ENCODE assay signal across 27 cellular contexts in the genomic region with DNA sequence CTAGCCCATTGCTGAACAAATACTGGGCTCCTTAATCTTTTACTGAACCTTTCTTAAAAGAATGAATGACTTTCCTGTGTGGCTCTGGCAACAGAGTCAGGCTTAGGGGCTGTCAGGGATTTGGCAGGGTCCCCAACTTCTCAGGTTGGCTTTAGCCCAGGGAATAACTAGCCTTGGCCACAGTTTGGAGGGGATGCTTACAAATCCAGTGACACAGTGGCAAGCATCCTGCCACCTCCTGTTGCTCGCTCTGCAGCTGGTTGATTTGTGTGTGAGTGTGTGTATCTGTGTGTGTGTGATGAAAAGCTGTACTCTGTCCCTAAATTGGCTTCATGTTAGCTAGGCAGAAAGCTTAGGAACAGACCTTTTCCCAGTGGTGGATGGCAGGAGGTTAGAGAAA. TPM values are rescaled to one million over a fixed set of nuclear protein-coding genes. Genes with fewer than 3 reads are reported as not detected.
DNase-seq lines count a peak whose midpoint lies in the region; ATAC-seq and TF ChIP-seq lines count a peak whose summit lies in the region.
"Had no signal": no experiment of that assay in that cellular context is flagged by ENCODE, and none has a peak within 500 bp of the region (broad histone marks: within the 10 kb centered on the region; RNA-seq: fewer than 3 reads in every experiment).

No MANE protein-coding gene starts in this region.

- H3K4me1 Mint-ChIP-seq in endodermal cell, result peaks cover 62% of the 10 kb centered on the region
- H3K4me1 Mint-ChIP-seq in stimulated activated effector memory CD8-positive, alpha-beta T cell treated with anti-CD3 and anti-CD28 coated beads, Interleukin-12 subunit alpha, Interleukin-12 subunit beta, amount 100 ng/mL, for 72 hours, result peaks cover 28% of the 10 kb centered on the region
- H3K4me1 Mint-ChIP-seq in activated CD4-positive, alpha-beta memory T cell treated with anti-CD3 and anti-CD28 coated beads, Interleukin-2, amount 10 ng/mL, durations not matched to agents 7 days and 5 days, result peaks cover 34% of the 10 kb centered on the region

- no peak for TF ChIP-seq CTCF in endodermal cell (conservative IDR thresholded peaks at IDR 0.05)
- TF ChIP-seq CTCF in ascending aorta (IDR thresholded peaks at IDR 0.05), result no peak

- peaks cover 6% of the 10 kb centered on the region for H3K36me3 ChIP-seq in endodermal cell (ENCODE audit: control insufficient read depth, insufficient read depth, low read length)
- H3K36me3 ChIP-seq in ascending aorta, result no peaks in the 10 kb centered on the region

- H3K9ac ChIP-seq in endodermal cell (ENCODE audit: extremely low read depth, low read length, poor library complexity, severe bottlenecking), result no peak overlapping the region

- CTCF ChIA-PET in activated CD4-positive, alpha-beta memory T cell treated with anti-CD3 and anti-CD28 coated beads, Interleukin-2, amount 10 ng/mL, durations not matched to agents 7 days and 5 days (lab: Charles Lee), result no interaction called here

- no peaks in the 10 kb centered on the region for H3K27me3 ChIP-seq in endodermal cell (ENCODE audit: control insufficient read depth, insufficient read depth, low read length, poor library complexity, severe bottlenecking)
- H3K27me3 ChIP-seq in ascending aorta, result peaks cover 4% of the 10 kb centered on the region

- H3K27ac ChIP-seq in endodermal cell (ENCODE audit: low read depth, low read length) (no peak overlapping the region), ascending aorta (no peak overlapping the region)

- H3K4me1 ChIP-seq in endodermal cell (ENCODE audit: control insufficient read depth, insufficient read depth, low read length), result peaks cover 16% of the 10 kb centered on the region
- peaks cover 0 to 13% of the 10 kb centered on the region in 2 donors for H3K4me1 ChIP-seq in ascending aorta

- H3K9me3 ChIP-seq in endodermal cell (ENCODE audit: control insufficient read depth, low read length) (no peaks in the 10 kb centered on the region), ascending aorta (no peaks in the 10 kb centered on the region)

- peak overlapping the region; percentile 3 for H3K4me3 Mint-ChIP-seq in endodermal cell
- no peak overlapping the region for H3K4me3 Mint-ChIP-seq in stimulated activated effector memory CD8-positive, alpha-beta T cell treated with anti-CD3 and anti-CD28 coated beads, Interleukin-12 subunit alpha, Interleukin-12 subunit beta, amount 100 ng/mL, for 72 hours
- no peak overlapping the region for H3K4me3 Mint-ChIP-seq in activated CD4-positive, alpha-beta memory T cell treated with anti-CD3 and anti-CD28 coated beads, Interleukin-2, amount 10 ng/mL, durations not matched to agents 7 days and 5 days
- H3K4me3 Mint-ChIP-seq: GM23338 had no signal

- ATAC-seq in stimulated activated effector memory CD8-positive, alpha-beta T cell treated with anti-CD3 and anti-CD28 coated beads, Interleukin-12 subunit alpha, Interleukin-12 subunit beta, amount 100 ng/mL, for 72 hours, result no peak
- no peak for ATAC-seq in GM19035 (IDR thresholded peaks at IDR 0.05; ENCODE audit: unreplicated experiment)
- ATAC-seq: GM23338, left lobe of liver had no signal

- H3K27me3 Mint-ChIP-seq in endodermal cell (ENCODE audit: insufficient read depth), result peaks cover 13% of the 10 kb centered on the region
- H3K27me3 Mint-ChIP-seq in activated CD4-positive, alpha-beta memory T cell treated with anti-CD3 and anti-CD28 coated beads, Interleukin-2, amount 10 ng/mL, durations not matched to agents 7 days and 5 days, result peaks cover 49% of the 10 kb centered on the region

- intact Hi-C loops in ascending aorta (cut with DNase I), result no loop called here

- POLR2A ChIA-PET in activated CD4-positive, alpha-beta memory T cell treated with anti-CD3 and anti-CD28 coated beads, Interleukin-2, amount 10 ng/mL, durations not matched to agents 7 days and 5 days (lab: Charles Lee), result no interaction called here

- H3K9me3 Mint-ChIP-seq in endodermal cell, result no peaks in the 10 kb centered on the region
- H3K9me3 Mint-ChIP-seq in stimulated activated effector memory CD8-positive, alpha-beta T cell treated with anti-CD3 and anti-CD28 coated beads, Interleukin-12 subunit alpha, Interleukin-12 subunit beta, amount 100 ng/mL, for 72 hours, result no peaks in the 10 kb centered on the region
- no peaks in the 10 kb centered on the region for H3K9me3 Mint-ChIP-seq in activated CD4-positive, alpha-beta memory T cell treated with anti-CD3 and anti-CD28 coated beads, Interleukin-2, amount 10 ng/mL, durations not matched to agents 7 days and 5 days
- H3K9me3 Mint-ChIP-seq: GM23338 had no signal

- WGBS in endodermal cell (ENCODE audit: insufficient coverage in 1 of 2, insufficient read length in 1 of 2), 2 experiments, result 84% methylated on average over 1 of the region's 1 CpG; no CpG with 5 or more reads in 1 of the 2 experiments

- peak; percentile 18 for DNase-seq in NCI-H1694 treated with DMSO at 0.1 percent for 48 hours (lab: John Stamatoyannopoulos, UW)
- no peak for DNase-seq in NCI-H1694 (lab: John Stamatoyannopoulos, UW)
- peak; percentile 49 for DNase-seq in NCI-H446 treated with DMSO at 0.1 percent for 48 hours (lab: John Stamatoyannopoulos, UW)
- DNase-seq in endodermal cell, result no peak
- DNase-seq in stimulated activated effector memory CD8-positive, alpha-beta T cell treated with anti-CD3 and anti-CD28 coated beads, Interleukin-12 subunit alpha, Interleukin-12 subunit beta, amount 100 ng/mL, for 72 hours (ENCODE audit: low spot score in 2 of 2), result no peak
- DNase-seq in activated CD4-positive, alpha-beta memory T cell treated with anti-CD3 and anti-CD28 coated beads, Interleukin-2, amount 10 ng/mL, durations not matched to agents 7 days and 5 days, result no peak
- no peak for DNase-seq in ascending aorta (ENCODE audit: low spot score in 2 of 2)
- DNase-seq: 8988T; activated CD4-positive, CD25-positive, alpha-beta regulatory T cell; activated naive CD4-positive, alpha-beta T cell; activated T-cell treated with anti-CD3 and anti-CD28 coated beads, Interleukin-2, amount 50 U/mL, for 1 hour; AML-193; aorta; central memory CD4-positive, alpha-beta T cell; erythroblast; foreskin fibroblast; NCI-H1105; NCI-H2171; NCI-H774; OCI-M1; small intestine; stimulated activated CD4-positive, alpha-beta T cell treated with anti-CD3 and anti-CD28 coated beads, Interleukin-2, amount 100 ng/mL, for 24 hours; stimulated activated naive CD4-positive, alpha-beta T cell; T1000 had no signal

- peaks cover 9% of the 10 kb centered on the region for H3K36me3 Mint-ChIP-seq in endodermal cell (ENCODE audit: low read depth)
- peaks cover 26% of the 10 kb centered on the region for H3K36me3 Mint-ChIP-seq in stimulated activated effector memory CD8-positive, alpha-beta T cell treated with anti-CD3 and anti-CD28 coated beads, Interleukin-12 subunit alpha, Interleukin-12 subunit beta, amount 100 ng/mL, for 72 hours
- peaks cover 10% of the 10 kb centered on the region for H3K36me3 Mint-ChIP-seq in activated CD4-positive, alpha-beta memory T cell treated with anti-CD3 and anti-CD28 coated beads, Interleukin-2, amount 10 ng/mL, durations not matched to agents 7 days and 5 days (ENCODE audit: low read depth)

- peak overlapping the region; percentile 5 for H3K27ac Mint-ChIP-seq in endodermal cell
- peak overlapping the region; percentile 4 for H3K27ac Mint-ChIP-seq in stimulated activated effector memory CD8-positive, alpha-beta T cell treated with anti-CD3 and anti-CD28 coated beads, Interleukin-12 subunit alpha, Interleukin-12 subunit beta, amount 100 ng/mL, for 72 hours
- H3K27ac Mint-ChIP-seq in activated CD4-positive, alpha-beta memory T cell treated with anti-CD3 and anti-CD28 coated beads, Interleukin-2, amount 10 ng/mL, durations not matched to agents 7 days and 5 days, result no peak overlapping the region
- H3K27ac Mint-ChIP-seq: GM23338 had no signal

- H3K4me3 ChIP-seq in endodermal cell (ENCODE audit: low read length), result no peak overlapping the region
- H3K4me3 ChIP-seq in ascending aorta, result no peak overlapping the region
- H3K4me3 ChIP-seq: GM23338 had no signal

RNA-seq across cellular contexts. Expression of a gene that starts 3.6 kb away (rescaled TPM):
- total RNA-seq in endodermal cell (100 to 1,000 TPM; 287 to 454 TPM), ascending aorta (15.5 TPM)
- 303 TPM for polyA plus RNA-seq in endodermal cell (2013, experiment 1 of 2)
- polyA plus RNA-seq in endodermal cell (2013, experiment 2 of 2), result 293 TPM
- 100 to 1,000 TPM; 202 to 212 TPM for total RNA-seq in activated CD4-positive, alpha-beta memory T cell treated with anti-CD3 and anti-CD28 coated beads, Interleukin-2, amount 10 ng/mL, durations not matched to agents 7 days and 5 days

Comparison
In these comparisons a context has a peak if more than half of its experiments do, and no peak if none do; other contexts are left out.
1. DNase-seq: peak in NCI-H1694 treated with DMSO at 0.1 percent for 48 hours (single experiment) and NCI-H446 treated with DMSO at 0.1 percent for 48 hours (single experiment); none in NCI-H1694 (single experiment), endodermal cell (single experiment), stimulated activated effector memory CD8-positive, alpha-beta T cell treated with anti-CD3 and anti-CD28 coated beads, Interleukin-12 subunit alpha, Interleukin-12 subunit beta, amount 100 ng/mL, for 72 hours (0 of 2), activated CD4-positive, alpha-beta memory T cell treated with anti-CD3 and anti-CD28 coated beads, Interleukin-2, amount 10 ng/mL, durations not matched to agents 7 days and 5 days (single experiment) and ascending aorta (0 of 2).
2. RNA of a gene that starts 3.6 kb away (total RNA-seq): 287 to 454 TPM in endodermal cell and 202 to 212 TPM in activated CD4-positive, alpha-beta memory T cell treated with anti-CD3 and anti-CD28 coated beads, Interleukin-2, amount 10 ng/mL, durations not matched to agents 7 days and 5 days; 15.5 TPM in ascending aorta (single experiment); every median in the first group is over 10 times any median in the second.